ENCODE assay signal across 8 cellular contexts in the genomic region with DNA sequence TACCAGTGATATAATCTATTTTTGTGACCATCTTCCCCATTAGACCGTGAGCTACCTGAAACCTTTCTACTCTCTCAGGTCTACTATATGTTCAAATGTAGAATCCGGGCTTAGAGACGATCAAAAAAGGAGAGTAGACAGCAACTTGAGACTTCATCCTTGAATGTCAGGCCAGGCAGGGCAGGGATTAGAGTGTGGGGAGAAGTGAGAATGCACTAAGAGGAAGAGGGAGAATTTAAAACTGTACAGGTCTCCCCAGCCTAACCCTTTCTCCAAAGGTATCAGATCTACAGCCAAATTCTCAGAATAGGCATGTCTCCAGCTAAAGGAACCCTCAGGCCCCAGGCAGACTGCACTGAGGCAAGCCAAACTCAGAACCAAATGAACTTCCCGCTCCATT. TPM values are rescaled to one million over a fixed set of nuclear protein-coding genes. Genes with fewer than 3 reads are reported as not detected.
DNase-seq lines count a peak whose midpoint lies in the region; ATAC-seq and TF ChIP-seq lines count a peak whose summit lies in the region.

No MANE protein-coding gene starts in this region.

- H3K36me3 Mint-ChIP-seq in H9 (ENCODE audit: insufficient read depth in 1 of 3, low read depth in 3 of 3) (peaks cover 18 to 46% (median 37%) of the 10 kb centered on the region in 3 experiments), T-cell (peaks cover 14% of the 10 kb centered on the region)

- no peak overlapping the region for H4K5ac ChIP-seq in H9 (ENCODE audit: insufficient read length, low read depth, low read length)

- peak overlapping the region; percentile 80; the same call in 1 of the 2 replicates for H3K14ac ChIP-seq in H9 (ENCODE audit: insufficient read depth, low read length)

- H3K9me3 Mint-ChIP-seq in H9 (no peaks in the 10 kb centered on the region), T-cell (no peaks in the 10 kb centered on the region)

- no peak overlapping the region for H3K27ac ChIP-seq in H9 (ENCODE audit: insufficient read length, low read depth, low read length)

- no peak overlapping the region for H2AFZ ChIP-seq in H9 (ENCODE audit: low read length)

- no peak overlapping the region for H2BK15ac ChIP-seq in H9 (ENCODE audit: low read depth, low read length)

- no peaks in the 10 kb centered on the region for H3K9me3 ChIP-seq in H9 (ENCODE audit: control insufficient read depth, low read depth, low read length)
- no peaks in the 10 kb centered on the region for H3K9me3 ChIP-seq in skeletal muscle satellite cell (replicated peaks; ENCODE audit: low read length)

- DNase-seq in H9 (no peak), T-cell (no peak), fibroblast of the aortic adventitia (ENCODE audit: low read depth) (peak; percentile 16), SHP77 (lab: John Stamatoyannopoulos, UW) (no peak), GF-D8 (lab: John Stamatoyannopoulos, UW) (no peak), germinal center (ENCODE audit: low spot score) (no peak)

- H3K9ac ChIP-seq in H9 (ENCODE audit: extremely low read depth, insufficient read length, low read length) (peak overlapping the region; percentile 97), skeletal muscle satellite cell (ENCODE audit: low read depth, low read length) (peak overlapping the region; percentile 95)

- H3K18ac ChIP-seq in H9 (ENCODE audit: insufficient read length, low read depth, low read length): no peak overlapping the region

- H4K20me1 ChIP-seq in H9 (ENCODE audit: control insufficient read depth, insufficient read depth, insufficient read length): peaks cover 2% of the 10 kb centered on the region

- no peak for TF ChIP-seq CTCF in H9 (conservative IDR thresholded peaks at IDR 0.05)
- TF ChIP-seq CTCF in fibroblast of the aortic adventitia (IDR thresholded peaks at IDR 0.05; ENCODE audit: insufficient read depth, low read length): no peak

- ATAC-seq in T-cell (replicated peaks in 1 of 4): no peak
- no peak for ATAC-seq in GM21515 (IDR thresholded peaks at IDR 0.05; ENCODE audit: unreplicated experiment)

- POLR2A ChIA-PET in T-cell (lab: Charles Lee): no interaction called here

- H3K4me1 Mint-ChIP-seq in H9 (peaks cover 24 to 30% of the 10 kb centered on the region in 2 experiments), T-cell (peaks cover 44 to 53% (median 49%) of the 10 kb centered on the region in 3 donors)

- H3K4me3 Mint-ChIP-seq in H9 (peak overlapping the region; percentile 93), T-cell (peak overlapping the region; percentile 77 to 92 (median 89))

- H4K91ac ChIP-seq in H9 (ENCODE audit: insufficient read length, low read depth, low read length): no peak overlapping the region

- no peak overlapping the region for H3K56ac ChIP-seq in H9 (ENCODE audit: insufficient read length, low read depth, low read length)

- H2AK5ac ChIP-seq in H9 (ENCODE audit: insufficient read length, low read length): no peak overlapping the region

- no peak overlapping the region for H2BK120ac ChIP-seq in H9 (ENCODE audit: low read depth, low read length, poor library complexity, severe bottlenecking)

- CTCF ChIA-PET in T-cell (lab: Charles Lee): interaction anchor here in 1 of 2 donors (1.3 kb wide), 1 partner anchor 77 kb away, joined by 4 read pairs; no protein-coding TSS in a partner anchor

- H3K23ac ChIP-seq in H9 (ENCODE audit: insufficient read length, low read depth, low read length): no peak overlapping the region

- H3T11ph ChIP-seq in H9 (ENCODE audit: low read length): no peak overlapping the region

- WGBS in H9 (ENCODE audit: extremely low coverage, insufficient read length, low lambda C conversion rate): no CpG with 5 or more reads among the region's 4 CpGs

- H4K8ac ChIP-seq in H9 (replicated peaks; ENCODE audit: insufficient read length, low read depth, low read length): no peak overlapping the region

- peaks cover 39% of the 10 kb centered on the region for H3K36me3 ChIP-seq in skeletal muscle satellite cell (ENCODE audit: insufficient read depth, low read length)

- H3K4me1 ChIP-seq in H9 (ENCODE audit: insufficient read depth, low read length) (no peaks in the 10 kb centered on the region; the same call in 1 of the 2 replicates), skeletal muscle satellite cell (ENCODE audit: control insufficient read depth, insufficient read depth, low read length) (peaks cover 26% of the 10 kb centered on the region)

- H3K27me3 Mint-ChIP-seq in H9 (ENCODE audit: low read depth) (no peaks in the 10 kb centered on the region), T-cell (no peaks in the 10 kb centered on the region)

- peaks cover 7% of the 10 kb centered on the region for H3K23me2 ChIP-seq in H9 (ENCODE audit: insufficient read length, low read depth, low read length, poor library complexity, severe bottlenecking)

- H2BK5ac ChIP-seq in H9 (ENCODE audit: insufficient read length, low read length): no peak overlapping the region

- H3K4me2 ChIP-seq in H9 (ENCODE audit: insufficient read depth, insufficient read length, low read length) (peak overlapping the region; percentile 78), skeletal muscle satellite cell (ENCODE audit: low read length) (peak overlapping the region; percentile 85)

- H3K27ac Mint-ChIP-seq in H9: peak overlapping the region; percentile 91 to 99 (median 94)
- H3K27ac Mint-ChIP-seq in T-cell: peak overlapping the region; percentile 82 to 86

- peak overlapping the region; percentile 79 for H3K4me3 ChIP-seq in fibroblast of the aortic adventitia (ENCODE audit: low read depth, low read length)
- H3K4me3 ChIP-seq in skeletal muscle satellite cell (ENCODE audit: low read length): peak overlapping the region; percentile 80

- no peak overlapping the region for H2BK12ac ChIP-seq in H9 (ENCODE audit: insufficient read length, low read depth, low read length)

- H3K79me1 ChIP-seq in H9 (ENCODE audit: insufficient read depth, low read depth, low read length, poor library complexity, severe bottlenecking): peaks cover 3% of the 10 kb centered on the region

- peaks cover 14% of the 10 kb centered on the region; the same call in 1 of the 2 replicates for H3K79me2 ChIP-seq in H9 (ENCODE audit: insufficient read depth, low read length)

- no peak overlapping the region for H3K4ac ChIP-seq in H9 (ENCODE audit: low read depth, low read length)

- no peak overlapping the region for H2BK20ac ChIP-seq in H9 (ENCODE audit: low read depth, low read length, poor library complexity, severe bottlenecking)

- H3K27me3 ChIP-seq in H9 (ENCODE audit: insufficient read depth, low read length) (no peaks in the 10 kb centered on the region), skeletal muscle satellite cell (ENCODE audit: control insufficient read depth, insufficient read depth, low read length) (no peaks in the 10 kb centered on the region)

RNA-seq across cellular contexts. Expression of a gene that starts 0.9 kb away (rescaled TPM):
- 96.2 and 96.3 TPM in 2 replicates for total RNA-seq in H9 (2021)
- total RNA-seq in T-cell: 10 to 100 TPM; 45.7 to 69.3 (median 62.5) TPM
- total RNA-seq in fibroblast of the aortic adventitia (ENCODE audit: low replicate concordance): 99.0 and 220 TPM in 2 replicates
- 115 and 174 TPM in 2 replicates for total RNA-seq in skeletal muscle satellite cell (2012; rRNA removed)

RNA-seq across cellular contexts. Expression of a gene that starts 3.6 kb away (rescaled TPM):
- total RNA-seq in H9 (2021): not detected in 2 replicates
- total RNA-seq in T-cell: under 1 TPM in 1 of 5 donors, not detected in 4; 0.28 TPM
- not detected in 2 replicates for total RNA-seq in fibroblast of the aortic adventitia (ENCODE audit: low replicate concordance)
- total RNA-seq in skeletal muscle satellite cell (2012; rRNA removed): under 0.01 TPM in 1 of 2 replicates, not detected in the other

RNA-seq across cellular contexts. Expression of a gene that starts 10.3 kb away (rescaled TPM):
- total RNA-seq in H9 (2021): 72.6 and 79.3 TPM in 2 replicates
- 10 to 100 TPM; 44.8 to 51.0 (median 47.7) TPM for total RNA-seq in T-cell
- 24.5 and 49.5 TPM in 2 replicates for total RNA-seq in fibroblast of the aortic adventitia (ENCODE audit: low replicate concordance)
- 26.6 and 34.0 TPM in 2 replicates for total RNA-seq in skeletal muscle satellite cell (2012; rRNA removed)

RNA-seq across cellular contexts. Expression of a gene that starts 21.5 kb away (rescaled TPM):
- total RNA-seq in H9 (2021) (3.1 and 6.4 TPM in 2 replicates), T-cell (1 to 10 TPM; 2.5 to 5.1 (median 3.7) TPM), fibroblast of the aortic adventitia (ENCODE audit: low replicate concordance) (0.98 and 8.9 TPM in 2 replicates)
- 3.0 and 6.1 TPM in 2 replicates for total RNA-seq in skeletal muscle satellite cell (2012; rRNA removed)

RNA-seq across cellular contexts. Expression of a gene that starts 21.8 kb away (rescaled TPM):
- total RNA-seq in H9 (2021) (127 and 136 TPM in 2 replicates), T-cell (100 to 1,000 TPM; 237 to 386 (median 343) TPM), fibroblast of the aortic adventitia (ENCODE audit: low replicate concordance) (134 and 196 TPM in 2 replicates)
- 77.3 and 92.8 TPM in 2 replicates for total RNA-seq in skeletal muscle satellite cell (2012; rRNA removed)
